ENCODE assay signal across 8 cellular contexts in the genomic region with DNA sequence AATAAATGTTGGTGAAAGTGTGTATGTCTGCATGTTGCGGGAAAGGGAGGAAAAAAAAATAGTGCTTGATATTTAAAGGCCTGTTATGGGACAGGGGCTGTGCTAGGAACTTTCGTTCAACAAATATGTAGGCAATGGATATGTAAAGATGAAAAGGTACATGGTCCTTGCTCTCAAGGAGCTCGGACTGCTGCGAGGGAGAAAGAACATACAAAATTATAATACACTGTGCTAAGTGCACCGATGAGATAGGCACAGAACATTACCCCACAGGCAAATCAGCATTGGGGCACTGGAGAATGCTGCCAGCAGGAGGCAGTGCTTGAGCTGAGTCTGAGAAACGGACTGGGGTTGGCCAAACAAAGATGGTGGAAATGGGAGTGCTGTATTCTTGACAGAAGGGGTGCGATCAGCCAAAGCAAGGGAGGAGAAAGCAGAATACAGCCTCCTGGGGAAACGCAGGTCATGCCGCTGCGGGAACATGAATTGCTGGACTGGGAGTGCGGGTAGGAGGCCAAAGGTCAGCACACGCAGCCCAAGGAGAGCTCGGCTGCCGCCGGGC.
DNase-seq lines count a peak whose midpoint lies in the region; ATAC-seq and TF ChIP-seq lines count a peak whose summit lies in the region.

No MANE protein-coding gene starts in this region.

- TF ChIP-seq POLR2A in NB4 (IDR thresholded peaks at IDR 0.05; ENCODE audit: extremely low read depth, insufficient read length): no peak

- DNase-seq in NB4 (ENCODE audit: low read depth) (peak; percentile 89), astrocyte of the hippocampus (ENCODE audit: low read depth, low spot score) (peak; percentile 90), hypothalamus (lab: John Stamatoyannopoulos, UW) (peak in 45 of 51 donors; percentile 16 to 85 (median 51)), retinal pigment epithelial cell (ENCODE audit: low read depth) (peak; percentile 32), middle frontal gyrus (ENCODE audit: extremely low spot score, low spot score) (no peak)
- peak; percentile 78 for DNase-seq in T-helper 2 cell treated with Interferon-gamma antibody and Interleukin-4, amounts not matched to agents 5 μg/mL and 100 μg/mL, for 36 hours (ENCODE audit: low spot score)

- no peaks in the 10 kb centered on the region for H3K9me3 Mint-ChIP-seq in T-helper 2 cell treated with Interferon-gamma antibody and Interleukin-4, amounts not matched to agents 5 μg/mL and 100 μg/mL, for 36 hours

- H3K4me1 Mint-ChIP-seq in T-helper 2 cell treated with Interferon-gamma antibody and Interleukin-4, amounts not matched to agents 5 μg/mL and 100 μg/mL, for 36 hours (ENCODE audit: low read depth): peaks cover 32% of the 10 kb centered on the region

- ATAC-seq in HG02610 (IDR thresholded peaks at IDR 0.05; ENCODE audit: unreplicated experiment): peak; percentile 58

- no peaks in the 10 kb centered on the region for H3K27me3 Mint-ChIP-seq in T-helper 2 cell treated with Interferon-gamma antibody and Interleukin-4, amounts not matched to agents 5 μg/mL and 100 μg/mL, for 36 hours (ENCODE audit: low read depth)

- H3K4me3 ChIP-seq in NB4 (ENCODE audit: low read depth, low read length) (peak overlapping the region; percentile 97), retinal pigment epithelial cell (ENCODE audit: low read length) (peak overlapping the region; percentile 98)

- peak overlapping the region; percentile 92 for H3K4me3 Mint-ChIP-seq in T-helper 2 cell treated with Interferon-gamma antibody and Interleukin-4, amounts not matched to agents 5 μg/mL and 100 μg/mL, for 36 hours

- H3K36me3 Mint-ChIP-seq in T-helper 2 cell treated with Interferon-gamma antibody and Interleukin-4, amounts not matched to agents 5 μg/mL and 100 μg/mL, for 36 hours (ENCODE audit: low read depth): peaks cover 22% of the 10 kb centered on the region

- H3K27ac Mint-ChIP-seq in T-helper 2 cell treated with Interferon-gamma antibody and Interleukin-4, amounts not matched to agents 5 μg/mL and 100 μg/mL, for 36 hours: peak overlapping the region; percentile 96

- peak; percentile 92 for TF ChIP-seq CTCF in GM12873 (IDR thresholded peaks at IDR 0.05; ENCODE audit: insufficient read depth, low read depth, low read length, missing control alignments)
- peak; percentile 94 for TF ChIP-seq CTCF in NB4 (IDR thresholded peaks at IDR 0.05; ENCODE audit: low read depth, low read length)
- TF ChIP-seq CTCF in retinal pigment epithelial cell (conservative IDR thresholded peaks at IDR 0.05; ENCODE audit: low read depth, low read length): peak; percentile 94
